ENCODE assay signal across 9 cellular contexts in genomic region chr3:143040264-143040879, GRCh38.
DNase-seq lines count a peak whose midpoint lies in the region; ATAC-seq, FAIRE-seq and TF ChIP-seq lines count a peak whose summit lies in the region.
"Had no signal": no experiment of that assay in that cellular context is flagged by ENCODE, and none has a peak within 500 bp of the region (broad histone marks: within the 10 kb centered on the region; RNA-seq: fewer than 3 reads in every experiment).

No MANE protein-coding gene starts in this region.

- ATAC-seq in HG03354 (IDR thresholded peaks at IDR 0.05; ENCODE audit: poor library complexity, severe bottlenecking, unreplicated experiment) (no peak), HG03039 (IDR thresholded peaks at IDR 0.05; ENCODE audit: unreplicated experiment) (no peak), HG02981 (IDR thresholded peaks at IDR 0.05; ENCODE audit: unreplicated experiment) (no peak)

- peak; percentile 43 for FAIRE-seq in endometrium (lab: Jason Lieb, UNC)

- DNase-seq in NCI-H2081 (lab: John Stamatoyannopoulos, UW) (peak; percentile 28 to 50), NCI-H2081 treated with DMSO at 0.1 percent for 48 hours (lab: John Stamatoyannopoulos, UW) (no peak), NCI-H524 (lab: John Stamatoyannopoulos, UW) (peak; percentile 8 to 35), retinal pigment epithelial cell (ENCODE audit: low read depth) (peak; percentile 14)

- H3K4me3 ChIP-seq in retinal pigment epithelial cell (ENCODE audit: low read length) = no peak overlapping the region
- H3K4me3 ChIP-seq: coronary artery had no signal

- peak; percentile 58 for TF ChIP-seq CTCF in retinal pigment epithelial cell (conservative IDR thresholded peaks at IDR 0.05; ENCODE audit: low read depth, low read length)
